ENCODE assay signal across 1 cellular context in the genomic region with DNA sequence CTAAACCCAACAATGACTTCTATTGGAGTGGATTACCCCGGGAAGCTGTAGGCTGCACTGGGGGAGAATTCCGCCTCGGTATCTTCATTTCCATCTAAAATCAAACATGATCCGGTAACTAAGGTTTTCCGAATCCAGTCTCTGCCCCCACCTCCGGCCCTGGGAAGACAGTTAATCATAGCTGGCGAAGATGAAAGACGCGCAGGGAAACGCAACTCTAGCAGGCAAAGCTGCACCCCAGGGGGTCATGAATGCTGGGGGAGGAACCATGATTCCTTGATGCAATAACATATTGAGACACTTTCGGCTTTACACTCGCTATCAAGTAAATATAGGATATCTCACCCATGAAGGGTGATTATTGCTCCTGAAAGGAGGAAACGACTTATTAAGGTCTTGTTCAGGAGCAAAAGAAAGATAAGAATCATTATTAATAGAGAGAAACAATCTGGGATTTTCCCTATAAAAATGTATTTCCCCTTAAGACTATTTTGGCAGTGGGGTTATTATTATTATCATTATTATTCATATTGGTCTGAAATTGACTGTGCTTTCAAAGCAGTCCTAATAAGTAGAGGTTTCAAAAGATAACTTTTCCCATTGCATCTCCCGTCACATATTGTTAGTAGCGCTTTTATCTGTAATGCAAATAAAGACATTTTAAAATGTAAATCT.
TF ChIP-seq lines count a peak whose summit lies in the region.

No MANE protein-coding gene starts in this region.

TF ChIP-seq in GM23338, 12 proteins besides CTCF, POLR2A, EP300 and RAD21 (continued from another document):
- TF ChIP-seq, protein P1, sequence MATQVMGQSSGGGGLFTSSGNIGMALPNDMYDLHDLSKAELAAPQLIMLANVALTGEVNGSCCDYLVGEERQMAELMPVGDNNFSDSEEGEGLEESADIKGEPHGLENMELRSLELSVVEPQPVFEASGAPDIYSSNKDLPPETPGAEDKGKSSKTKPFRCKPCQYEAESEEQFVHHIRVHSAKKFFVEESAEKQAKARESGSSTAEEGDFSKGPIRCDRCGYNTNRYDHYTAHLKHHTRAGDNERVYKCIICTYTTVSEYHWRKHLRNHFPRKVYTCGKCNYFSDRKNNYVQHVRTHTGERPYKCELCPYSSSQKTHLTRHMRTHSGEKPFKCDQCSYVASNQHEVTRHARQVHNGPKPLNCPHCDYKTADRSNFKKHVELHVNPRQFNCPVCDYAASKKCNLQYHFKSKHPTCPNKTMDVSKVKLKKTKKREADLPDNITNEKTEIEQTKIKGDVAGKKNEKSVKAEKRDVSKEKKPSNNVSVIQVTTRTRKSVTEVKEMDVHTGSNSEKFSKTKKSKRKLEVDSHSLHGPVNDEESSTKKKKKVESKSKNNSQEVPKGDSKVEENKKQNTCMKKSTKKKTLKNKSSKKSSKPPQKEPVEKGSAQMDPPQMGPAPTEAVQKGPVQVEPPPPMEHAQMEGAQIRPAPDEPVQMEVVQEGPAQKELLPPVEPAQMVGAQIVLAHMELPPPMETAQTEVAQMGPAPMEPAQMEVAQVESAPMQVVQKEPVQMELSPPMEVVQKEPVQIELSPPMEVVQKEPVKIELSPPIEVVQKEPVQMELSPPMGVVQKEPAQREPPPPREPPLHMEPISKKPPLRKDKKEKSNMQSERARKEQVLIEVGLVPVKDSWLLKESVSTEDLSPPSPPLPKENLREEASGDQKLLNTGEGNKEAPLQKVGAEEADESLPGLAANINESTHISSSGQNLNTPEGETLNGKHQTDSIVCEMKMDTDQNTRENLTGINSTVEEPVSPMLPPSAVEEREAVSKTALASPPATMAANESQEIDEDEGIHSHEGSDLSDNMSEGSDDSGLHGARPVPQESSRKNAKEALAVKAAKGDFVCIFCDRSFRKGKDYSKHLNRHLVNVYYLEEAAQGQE (IDR thresholded peaks at IDR 0.05; ENCODE audit: unreplicated experiment): no peak
- TF ChIP-seq EZH2phosphoT487 (IDR thresholded peaks at IDR 0.05; ENCODE audit: unreplicated experiment): no peak
- no peak for TF ChIP-seq JUNB (IDR thresholded peaks at IDR 0.05; ENCODE audit: unreplicated experiment)
- TF ChIP-seq, protein P2, sequence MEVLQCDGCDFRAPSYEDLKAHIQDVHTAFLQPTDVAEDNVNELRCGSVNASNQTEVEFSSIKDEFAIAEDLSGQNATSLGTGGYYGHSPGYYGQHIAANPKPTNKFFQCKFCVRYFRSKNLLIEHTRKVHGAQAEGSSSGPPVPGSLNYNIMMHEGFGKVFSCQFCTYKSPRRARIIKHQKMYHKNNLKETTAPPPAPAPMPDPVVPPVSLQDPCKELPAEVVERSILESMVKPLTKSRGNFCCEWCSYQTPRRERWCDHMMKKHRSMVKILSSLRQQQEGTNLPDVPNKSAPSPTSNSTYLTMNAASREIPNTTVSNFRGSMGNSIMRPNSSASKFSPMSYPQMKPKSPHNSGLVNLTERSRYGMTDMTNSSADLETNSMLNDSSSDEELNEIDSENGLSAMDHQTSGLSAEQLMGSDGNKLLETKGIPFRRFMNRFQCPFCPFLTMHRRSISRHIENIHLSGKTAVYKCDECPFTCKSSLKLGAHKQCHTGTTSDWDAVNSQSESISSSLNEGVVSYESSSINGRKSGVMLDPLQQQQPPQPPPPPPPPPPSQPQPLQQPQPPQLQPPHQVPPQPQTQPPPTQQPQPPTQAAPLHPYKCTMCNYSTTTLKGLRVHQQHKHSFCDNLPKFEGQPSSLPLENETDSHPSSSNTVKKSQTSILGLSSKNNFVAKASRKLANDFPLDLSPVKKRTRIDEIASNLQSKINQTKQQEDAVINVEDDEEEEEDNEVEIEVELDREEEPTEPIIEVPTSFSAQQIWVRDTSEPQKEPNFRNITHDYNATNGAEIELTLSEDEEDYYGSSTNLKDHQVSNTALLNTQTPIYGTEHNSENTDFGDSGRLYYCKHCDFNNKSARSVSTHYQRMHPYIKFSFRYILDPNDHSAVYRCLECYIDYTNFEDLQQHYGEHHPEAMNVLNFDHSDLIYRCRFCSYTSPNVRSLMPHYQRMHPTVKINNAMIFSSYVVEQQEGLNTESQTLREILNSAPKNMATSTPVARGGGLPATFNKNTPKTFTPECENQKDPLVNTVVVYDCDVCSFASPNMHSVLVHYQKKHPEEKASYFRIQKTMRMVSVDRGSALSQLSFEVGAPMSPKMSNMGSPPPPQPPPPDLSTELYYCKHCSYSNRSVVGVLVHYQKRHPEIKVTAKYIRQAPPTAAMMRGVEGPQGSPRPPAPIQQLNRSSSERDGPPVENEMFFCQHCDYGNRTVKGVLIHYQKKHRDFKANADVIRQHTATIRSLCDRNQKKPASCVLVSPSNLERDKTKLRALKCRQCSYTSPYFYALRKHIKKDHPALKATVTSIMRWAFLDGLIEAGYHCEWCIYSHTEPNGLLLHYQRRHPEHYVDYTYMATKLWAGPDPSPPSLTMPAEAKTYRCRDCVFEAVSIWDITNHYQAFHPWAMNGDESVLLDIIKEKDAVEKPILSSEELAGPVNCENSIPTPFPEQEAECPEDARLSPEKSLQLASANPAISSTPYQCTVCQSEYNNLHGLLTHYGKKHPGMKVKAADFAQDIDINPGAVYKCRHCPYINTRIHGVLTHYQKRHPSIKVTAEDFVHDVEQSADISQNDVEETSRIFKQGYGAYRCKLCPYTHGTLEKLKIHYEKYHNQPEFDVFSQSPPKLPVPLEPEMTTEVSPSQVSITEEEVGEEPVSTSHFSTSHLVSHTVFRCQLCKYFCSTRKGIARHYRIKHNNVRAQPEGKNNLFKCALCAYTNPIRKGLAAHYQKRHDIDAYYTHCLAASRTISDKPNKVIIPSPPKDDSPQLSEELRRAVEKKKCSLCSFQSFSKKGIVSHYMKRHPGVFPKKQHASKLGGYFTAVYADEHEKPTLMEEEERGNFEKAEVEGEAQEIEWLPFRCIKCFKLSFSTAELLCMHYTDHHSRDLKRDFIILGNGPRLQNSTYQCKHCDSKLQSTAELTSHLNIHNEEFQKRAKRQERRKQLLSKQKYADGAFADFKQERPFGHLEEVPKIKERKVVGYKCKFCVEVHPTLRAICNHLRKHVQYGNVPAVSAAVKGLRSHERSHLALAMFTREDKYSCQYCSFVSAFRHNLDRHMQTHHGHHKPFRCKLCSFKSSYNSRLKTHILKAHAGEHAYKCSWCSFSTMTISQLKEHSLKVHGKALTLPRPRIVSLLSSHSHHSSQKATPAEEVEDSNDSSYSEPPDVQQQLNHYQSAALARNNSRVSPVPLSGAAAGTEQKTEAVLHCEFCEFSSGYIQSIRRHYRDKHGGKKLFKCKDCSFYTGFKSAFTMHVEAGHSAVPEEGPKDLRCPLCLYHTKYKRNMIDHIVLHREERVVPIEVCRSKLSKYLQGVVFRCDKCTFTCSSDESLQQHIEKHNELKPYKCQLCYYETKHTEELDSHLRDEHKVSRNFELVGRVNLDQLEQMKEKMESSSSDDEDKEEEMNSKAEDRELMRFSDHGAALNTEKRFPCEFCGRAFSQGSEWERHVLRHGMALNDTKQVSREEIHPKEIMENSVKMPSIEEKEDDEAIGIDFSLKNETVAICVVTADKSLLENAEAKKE (CRISPR knock-in tag; IDR thresholded peaks at IDR 0.05): no peak
- TF ChIP-seq, protein P3, sequence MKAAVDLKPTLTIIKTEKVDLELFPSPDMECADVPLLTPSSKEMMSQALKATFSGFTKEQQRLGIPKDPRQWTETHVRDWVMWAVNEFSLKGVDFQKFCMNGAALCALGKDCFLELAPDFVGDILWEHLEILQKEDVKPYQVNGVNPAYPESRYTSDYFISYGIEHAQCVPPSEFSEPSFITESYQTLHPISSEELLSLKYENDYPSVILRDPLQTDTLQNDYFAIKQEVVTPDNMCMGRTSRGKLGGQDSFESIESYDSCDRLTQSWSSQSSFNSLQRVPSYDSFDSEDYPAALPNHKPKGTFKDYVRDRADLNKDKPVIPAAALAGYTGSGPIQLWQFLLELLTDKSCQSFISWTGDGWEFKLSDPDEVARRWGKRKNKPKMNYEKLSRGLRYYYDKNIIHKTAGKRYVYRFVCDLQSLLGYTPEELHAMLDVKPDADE (IDR thresholded peaks at IDR 0.05): no peak
